In the genomic region with DNA sequence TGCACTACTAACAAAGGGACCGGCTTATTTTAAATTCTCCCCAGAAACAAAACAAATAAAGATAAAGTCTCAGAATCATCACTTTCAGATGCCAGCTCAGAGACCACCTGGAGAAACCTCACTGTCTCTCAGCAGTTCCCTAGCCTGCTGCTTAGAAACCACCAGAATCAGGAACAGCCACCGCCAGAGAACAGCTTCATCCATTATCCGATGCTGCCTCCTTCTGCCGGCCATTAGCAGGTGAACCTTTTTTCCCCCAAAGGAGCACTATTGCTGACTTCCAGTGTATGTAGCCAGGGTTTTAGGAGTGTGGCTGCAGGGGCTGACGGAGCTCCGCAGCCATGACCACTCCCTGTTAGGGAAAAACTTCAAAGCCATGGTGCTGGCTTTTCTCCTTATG, we compare ENCODE assay signal across 8 cellular contexts.
DNase-seq lines count a peak whose midpoint lies in the region; ATAC-seq and TF ChIP-seq lines count a peak whose summit lies in the region.

No MANE protein-coding gene starts in this region.

- H3K36me3 ChIP-seq in GM23248 (ENCODE audit: low read depth), result no peaks in the 10 kb centered on the region

- H3F3A ChIP-seq in GM23248 (ENCODE audit: insufficient read depth), result no peaks in the 10 kb centered on the region

- peak; percentile 66 for TF ChIP-seq CTCF in fibroblast of the aortic adventitia (IDR thresholded peaks at IDR 0.05; ENCODE audit: insufficient read depth, low read length)

- peak; percentile 78 for DNase-seq in GM23248
- DNase-seq in RPMI7951 (ENCODE audit: low read depth), result peak; percentile 56
- DNase-seq in fibroblast of the aortic adventitia (ENCODE audit: low read depth), result peak; percentile 52
- peak in 36 of 56 donors; percentile 1 to 69 (median 16) for DNase-seq in nucleus accumbens (lab: John Stamatoyannopoulos, UW)
- no peak for DNase-seq in NCI-H146 (lab: John Stamatoyannopoulos, UW)

- no peak overlapping the region for H3K4me2 ChIP-seq in GM23248 (ENCODE audit: unreplicated experiment)

- H3K27ac ChIP-seq in GM23248, result no peak overlapping the region

- in situ Hi-C loops in GM23248 (cut with MboI), result loop anchor here (10.0 kb wide), 1 partner anchor 375 kb away; no protein-coding TSS in a partner anchor

- no peaks in the 10 kb centered on the region for H3K9me3 ChIP-seq in GM23248 (ENCODE audit: low read depth)

- no peaks in the 10 kb centered on the region for H3K9me2 ChIP-seq in GM23248 (ENCODE audit: insufficient read depth)

- H3K79me2 ChIP-seq in GM23248 (ENCODE audit: insufficient read depth), result no peaks in the 10 kb centered on the region

- H2AFZ ChIP-seq in GM23248, result peak overlapping the region; percentile 48

- no peak overlapping the region for H3K9ac ChIP-seq in GM23248

- H3K4me3 ChIP-seq in GM23248 (no peak overlapping the region), fibroblast of the aortic adventitia (ENCODE audit: low read depth, low read length) (no peak overlapping the region)

- 7% methylated on average over 6 of the region's 6 CpGs for WGBS in GM23248 (ENCODE audit: low coverage in 1 of 2, low lambda C conversion rate in 2 of 2, missing lambda C conversion rate in 2 of 2), 2 experiments

- no peaks in the 10 kb centered on the region for H4K20me1 ChIP-seq in GM23248 (ENCODE audit: insufficient read depth)

- H3K4me1 ChIP-seq in GM23248 (ENCODE audit: insufficient read depth), result no peaks in the 10 kb centered on the region

- ATAC-seq in HG02798 (IDR thresholded peaks at IDR 0.05; ENCODE audit: poor library complexity, unreplicated experiment) (no peak), GM21529 (IDR thresholded peaks at IDR 0.05; ENCODE audit: unreplicated experiment) (no peak), GM19397 (IDR thresholded peaks at IDR 0.05; ENCODE audit: unreplicated experiment) (no peak)

- H3K27me3 ChIP-seq in GM23248 (replicated peaks; ENCODE audit: insufficient read depth), result no peaks in the 10 kb centered on the region
